1 cellular context compared by ENCODE assay signal in the genomic region with DNA sequence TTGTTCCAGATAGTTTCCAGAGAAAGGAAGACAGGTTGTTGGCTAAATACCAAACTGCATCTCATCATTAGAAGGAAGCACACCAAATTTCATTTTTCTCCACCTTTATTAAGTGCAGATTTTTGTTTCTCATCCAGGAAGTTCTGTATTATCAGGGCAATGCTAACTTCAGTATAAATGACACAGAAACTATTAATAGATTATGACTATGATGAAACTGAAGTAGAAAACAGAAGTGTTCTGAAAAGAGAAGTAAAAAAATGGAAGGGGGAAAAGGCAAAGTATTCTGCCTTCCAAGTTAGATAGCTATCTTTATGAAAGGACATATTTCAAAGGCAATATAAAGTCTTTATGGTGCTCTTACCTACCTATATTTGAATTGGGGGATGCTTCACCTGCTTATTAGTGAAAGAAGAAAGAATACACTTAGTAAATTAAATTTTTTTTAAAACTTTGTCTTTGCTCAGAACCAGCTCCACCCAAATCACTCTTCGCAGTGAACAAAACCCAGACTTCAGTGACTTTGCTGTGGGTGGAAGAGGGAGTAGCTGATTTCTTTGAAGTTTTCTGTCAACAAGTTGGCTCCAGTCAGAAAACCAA.
TF ChIP-seq lines count a peak whose summit lies in the region.

No MANE protein-coding gene starts in this region.

TF ChIP-seq in GM12878, 131 proteins besides CTCF, POLR2A, EP300 and RAD21 (continued from another document and continues in another):
- TF ChIP-seq, protein P1, sequence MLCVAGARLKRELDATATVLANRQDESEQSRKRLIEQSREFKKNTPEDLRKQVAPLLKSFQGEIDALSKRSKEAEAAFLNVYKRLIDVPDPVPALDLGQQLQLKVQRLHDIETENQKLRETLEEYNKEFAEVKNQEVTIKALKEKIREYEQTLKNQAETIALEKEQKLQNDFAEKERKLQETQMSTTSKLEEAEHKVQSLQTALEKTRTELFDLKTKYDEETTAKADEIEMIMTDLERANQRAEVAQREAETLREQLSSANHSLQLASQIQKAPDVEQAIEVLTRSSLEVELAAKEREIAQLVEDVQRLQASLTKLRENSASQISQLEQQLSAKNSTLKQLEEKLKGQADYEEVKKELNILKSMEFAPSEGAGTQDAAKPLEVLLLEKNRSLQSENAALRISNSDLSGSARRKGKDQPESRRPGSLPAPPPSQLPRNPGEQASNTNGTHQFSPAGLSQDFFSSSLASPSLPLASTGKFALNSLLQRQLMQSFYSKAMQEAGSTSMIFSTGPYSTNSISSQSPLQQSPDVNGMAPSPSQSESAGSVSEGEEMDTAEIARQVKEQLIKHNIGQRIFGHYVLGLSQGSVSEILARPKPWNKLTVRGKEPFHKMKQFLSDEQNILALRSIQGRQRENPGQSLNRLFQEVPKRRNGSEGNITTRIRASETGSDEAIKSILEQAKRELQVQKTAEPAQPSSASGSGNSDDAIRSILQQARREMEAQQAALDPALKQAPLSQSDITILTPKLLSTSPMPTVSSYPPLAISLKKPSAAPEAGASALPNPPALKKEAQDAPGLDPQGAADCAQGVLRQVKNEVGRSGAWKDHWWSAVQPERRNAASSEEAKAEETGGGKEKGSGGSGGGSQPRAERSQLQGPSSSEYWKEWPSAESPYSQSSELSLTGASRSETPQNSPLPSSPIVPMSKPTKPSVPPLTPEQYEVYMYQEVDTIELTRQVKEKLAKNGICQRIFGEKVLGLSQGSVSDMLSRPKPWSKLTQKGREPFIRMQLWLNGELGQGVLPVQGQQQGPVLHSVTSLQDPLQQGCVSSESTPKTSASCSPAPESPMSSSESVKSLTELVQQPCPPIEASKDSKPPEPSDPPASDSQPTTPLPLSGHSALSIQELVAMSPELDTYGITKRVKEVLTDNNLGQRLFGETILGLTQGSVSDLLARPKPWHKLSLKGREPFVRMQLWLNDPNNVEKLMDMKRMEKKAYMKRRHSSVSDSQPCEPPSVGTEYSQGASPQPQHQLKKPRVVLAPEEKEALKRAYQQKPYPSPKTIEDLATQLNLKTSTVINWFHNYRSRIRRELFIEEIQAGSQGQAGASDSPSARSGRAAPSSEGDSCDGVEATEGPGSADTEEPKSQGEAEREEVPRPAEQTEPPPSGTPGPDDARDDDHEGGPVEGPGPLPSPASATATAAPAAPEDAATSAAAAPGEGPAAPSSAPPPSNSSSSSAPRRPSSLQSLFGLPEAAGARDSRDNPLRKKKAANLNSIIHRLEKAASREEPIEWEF (IDR thresholded peaks at IDR 0.05; ENCODE audit: insufficient replicate concordance, low read depth, low read length): no peak
- TF ChIP-seq POU2F2 (IDR thresholded peaks at IDR 0.05; ENCODE audit: borderline replicate concordance, low read depth, low read length): no peak
- no peak for TF ChIP-seq MYB (IDR thresholded peaks at IDR 0.05; ENCODE audit: borderline replicate concordance, low read depth, low read length)
- no peak for TF ChIP-seq ZBTB11 (CRISPR knock-in tag; IDR thresholded peaks at IDR 0.05)
- no peak for TF ChIP-seq RBBP5 (conservative IDR thresholded peaks at IDR 0.05)
- TF ChIP-seq REST (IDR thresholded peaks at IDR 0.05; ENCODE audit: low read depth, low read length): no peak
- no peak for TF ChIP-seq MLLT1 (IDR thresholded peaks at IDR 0.05)
- TF ChIP-seq SREBF1 (IDR thresholded peaks at IDR 0.05; ENCODE audit: low read length): no peak
- TF ChIP-seq ZNF622 (IDR thresholded peaks at IDR 0.05): no peak
- TF ChIP-seq ZSCAN29 (IDR thresholded peaks at IDR 0.05): no peak
- TF ChIP-seq CHD1 (IDR thresholded peaks at IDR 0.05; ENCODE audit: low read depth, low read length): no peak
- no peak for TF ChIP-seq EZH2 (IDR thresholded peaks at IDR 0.05; ENCODE audit: borderline replicate concordance, control insufficient read depth, low read depth, low read length)
- TF ChIP-seq ZNF217 (IDR thresholded peaks at IDR 0.05): no peak; the same call in 1 of the 2 replicates
- TF ChIP-seq, protein P2, sequence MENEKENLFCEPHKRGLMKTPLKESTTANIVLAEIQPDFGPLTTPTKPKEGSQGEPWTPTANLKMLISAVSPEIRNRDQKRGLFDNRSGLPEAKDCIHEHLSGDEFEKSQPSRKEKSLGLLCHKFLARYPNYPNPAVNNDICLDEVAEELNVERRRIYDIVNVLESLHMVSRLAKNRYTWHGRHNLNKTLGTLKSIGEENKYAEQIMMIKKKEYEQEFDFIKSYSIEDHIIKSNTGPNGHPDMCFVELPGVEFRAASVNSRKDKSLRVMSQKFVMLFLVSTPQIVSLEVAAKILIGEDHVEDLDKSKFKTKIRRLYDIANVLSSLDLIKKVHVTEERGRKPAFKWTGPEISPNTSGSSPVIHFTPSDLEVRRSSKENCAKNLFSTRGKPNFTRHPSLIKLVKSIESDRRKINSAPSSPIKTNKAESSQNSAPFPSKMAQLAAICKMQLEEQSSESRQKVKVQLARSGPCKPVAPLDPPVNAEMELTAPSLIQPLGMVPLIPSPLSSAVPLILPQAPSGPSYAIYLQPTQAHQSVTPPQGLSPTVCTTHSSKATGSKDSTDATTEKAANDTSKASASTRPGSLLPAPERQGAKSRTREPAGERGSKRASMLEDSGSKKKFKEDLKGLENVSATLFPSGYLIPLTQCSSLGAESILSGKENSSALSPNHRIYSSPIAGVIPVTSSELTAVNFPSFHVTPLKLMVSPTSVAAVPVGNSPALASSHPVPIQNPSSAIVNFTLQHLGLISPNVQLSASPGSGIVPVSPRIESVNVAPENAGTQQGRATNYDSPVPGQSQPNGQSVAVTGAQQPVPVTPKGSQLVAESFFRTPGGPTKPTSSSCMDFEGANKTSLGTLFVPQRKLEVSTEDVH (IDR thresholded peaks at IDR 0.05; ENCODE audit: low read depth, partially characterized antibody): no peak
- TF ChIP-seq BCLAF1 (IDR thresholded peaks at IDR 0.05): no peak
- no peak for TF ChIP-seq GABPA (IDR thresholded peaks at IDR 0.05; ENCODE audit: low read depth)
- no peak for TF ChIP-seq SMAD1 (IDR thresholded peaks at IDR 0.05; ENCODE audit: low read depth, partially characterized antibody)
- no peak for TF ChIP-seq SIX5 (IDR thresholded peaks at IDR 0.05; ENCODE audit: low read depth, low read length, severe bottlenecking)
- no peak for TF ChIP-seq KLF5 (IDR thresholded peaks at IDR 0.05; ENCODE audit: partially characterized antibody)
- TF ChIP-seq NR2C1 (IDR thresholded peaks at IDR 0.05): no peak
- TF ChIP-seq TCF12 (IDR thresholded peaks at IDR 0.05; ENCODE audit: low read depth, low read length): no peak
- peak; percentile 91 for TF ChIP-seq ATF7 (IDR thresholded peaks at IDR 0.05; ENCODE audit: low read depth)
- no peak for TF ChIP-seq RELA (IDR thresholded peaks at IDR 0.05; ENCODE audit: borderline replicate concordance, partially characterized antibody)
- no peak for TF ChIP-seq BHLHE40 (IDR thresholded peaks at IDR 0.05; ENCODE audit: borderline replicate concordance in 1 of 2, low read depth in 2 of 2, low read length in 1 of 2)
- no peak for TF ChIP-seq SMC3 (IDR thresholded peaks at IDR 0.05; ENCODE audit: borderline replicate concordance, low read length)
- no peak for TF ChIP-seq NR2F1 (conservative IDR thresholded peaks at IDR 0.05)
- TF ChIP-seq MEF2B (IDR thresholded peaks at IDR 0.05; ENCODE audit: partially characterized antibody, poor library complexity, severe bottlenecking): peak; percentile 68
- no peak for TF ChIP-seq POLR2AphosphoS5 (IDR thresholded peaks at IDR 0.05; ENCODE audit: low read length)
- no peak for TF ChIP-seq NKRF (conservative IDR thresholded peaks at IDR 0.05)
- no peak for TF ChIP-seq TCF3 (IDR thresholded peaks at IDR 0.05; ENCODE audit: borderline replicate concordance, insufficient read depth, low read depth, low read length)
- no peak for TF ChIP-seq SMAD5 (IDR thresholded peaks at IDR 0.05; ENCODE audit: low read depth)
